12 cellular contexts compared by ENCODE assay signal in genomic region chr6:111478064-111478476, GRCh38. TPM values are rescaled to one million over a fixed set of nuclear protein-coding genes. Genes with fewer than 3 reads are reported as not detected.
DNase-seq lines count a peak whose midpoint lies in the region; ATAC-seq, FAIRE-seq and TF ChIP-seq lines count a peak whose summit lies in the region.
"Had no signal": no experiment of that assay in that cellular context is flagged by ENCODE, and none has a peak within 500 bp of the region (broad histone marks: within the 10 kb centered on the region; RNA-seq: fewer than 3 reads in every experiment).

No MANE protein-coding gene starts in this region.

- peaks cover 98% of the 10 kb centered on the region for H3K79me2 ChIP-seq in GM12878 (ENCODE audit: control insufficient read depth, insufficient read depth, low read length)
- H3K79me2 ChIP-seq in mesendoderm (ENCODE audit: control insufficient read depth, insufficient read depth, low read length): peaks cover 3% of the 10 kb centered on the region

- TF ChIP-seq RAD21 in GM12878 (IDR thresholded peaks at IDR 0.05; ENCODE audit: insufficient read depth, low read depth, low read length): no peak

- ATAC-seq in GM12878: peak; percentile 7; the same call in 1 of the 3 replicates
- no peak for ATAC-seq in mucosa of descending colon
- ATAC-seq: activated CD4-positive, CD25-positive, alpha-beta regulatory T cell treated with anti-CD3 and anti-CD28 coated beads, Interleukin-2, amount 50 U/mL, for 24 hours had no signal

- no peaks in the 10 kb centered on the region for H3K9me3 ChIP-seq in GM12878 (replicated peaks; ENCODE audit: control insufficient read depth, insufficient read depth, low read length)
- no peaks in the 10 kb centered on the region for H3K9me3 ChIP-seq in mucosa of descending colon

- TF ChIP-seq EP300 in GM12878 (IDR thresholded peaks at IDR 0.05; ENCODE audit: borderline replicate concordance in 1 of 2, control insufficient read depth in 1 of 2, low read depth in 2 of 2, low read length in 2 of 2): no peak

- peak overlapping the region; percentile 85 for H2BK15ac ChIP-seq in mesendoderm (replicated peaks; ENCODE audit: low read depth)

- FAIRE-seq in GM12878 (lab: Jason Lieb, UNC): no peak

- H3K4ac ChIP-seq in mesendoderm (ENCODE audit: low read depth, low read length): no peak overlapping the region

- H3K36me3 Mint-ChIP-seq in Calu3 (ENCODE audit: insufficient read depth, unreplicated experiment) (peaks cover 19% of the 10 kb centered on the region), progenitor cell of endocrine pancreas (ENCODE audit: insufficient read depth) (no peaks in the 10 kb centered on the region)

- no peaks in the 10 kb centered on the region for H4K20me1 ChIP-seq in GM12878 (ENCODE audit: control insufficient read depth, insufficient read depth)

- H3K27me3 ChIP-seq in GM12878 (replicated peaks in 1 of 2; ENCODE audit: control insufficient read depth in 2 of 2, insufficient read depth in 2 of 2, low read length in 1 of 2) (no peaks in the 10 kb centered on the region), mesendoderm (ENCODE audit: insufficient read depth, low read length, poor library complexity) (peaks cover 2% of the 10 kb centered on the region)

- no peak overlapping the region for H4K5ac ChIP-seq in mesendoderm (ENCODE audit: low read length)

- H3K4me2 ChIP-seq in GM12878 (ENCODE audit: control insufficient read depth, insufficient read depth): peak overlapping the region; percentile 52; the same call in 1 of the 2 replicates
- H3K4me2 ChIP-seq in mesendoderm (ENCODE audit: low read length): no peak overlapping the region

- H2AFZ ChIP-seq in GM12878 (ENCODE audit: control insufficient read depth, low read depth, low read length): no peak overlapping the region

- intact Hi-C loops in Calu3 (cut with micrococcal nuclease; ENCODE audit: unreplicated experiment): loop anchor here (2.0 to 5.0 kb wide), 2 partner anchors 51 to 121 kb away; no protein-coding TSS in a partner anchor
- intact Hi-C loops in GM12878 (cut with micrococcal nuclease; ENCODE audit: unreplicated experiment): loop anchor here (5.0 kb wide), 3 partner anchors 51 to 111 kb away; no protein-coding TSS in a partner anchor
- intact Hi-C loops in mucosa of descending colon (cut with DNase I, micrococcal nuclease): loop anchor here in 1 of 2 donors (10.0 kb wide), 1 partner anchor 223 kb away; a partner anchor contains a TSS

- H3K4me1 ChIP-seq in GM12878 (ENCODE audit: control insufficient read depth, insufficient read depth, low read length) (peaks cover 12% of the 10 kb centered on the region; the same call in 1 of the 2 replicates), mesendoderm (ENCODE audit: control insufficient read depth, low read depth, low read length) (peaks cover 12% of the 10 kb centered on the region), mucosa of descending colon (ENCODE audit: low read depth) (peaks cover 7% of the 10 kb centered on the region)

- 49% methylated on average over 3 of the region's 3 CpGs for WGBS in GM12878 (ENCODE audit: insufficient coverage, insufficient replicate concordance, low lambda C conversion rate, missing lambda C conversion rate)
- WGBS in mesendoderm (ENCODE audit: extremely low coverage, insufficient coverage, low lambda C conversion rate): no CpG with 5 or more reads among the region's 3 CpGs

- H2AK5ac ChIP-seq in mesendoderm (ENCODE audit: low read length): no peak overlapping the region

- no peak overlapping the region for H3K27ac ChIP-seq in GM12878 (ENCODE audit: control insufficient read depth, insufficient read depth)
- no peak overlapping the region for H3K27ac ChIP-seq in mesendoderm (ENCODE audit: low read depth, low read length)

- H3K9ac ChIP-seq in GM12878 (ENCODE audit: control insufficient read depth, insufficient read depth, low read length) (no peak overlapping the region), mesendoderm (ENCODE audit: low read length) (no peak overlapping the region)

- H2BK120ac ChIP-seq in mesendoderm (ENCODE audit: low read depth, low read length): no peak overlapping the region

- peaks cover 4% of the 10 kb centered on the region for H3K79me1 ChIP-seq in mesendoderm (ENCODE audit: low read length)

- H3K9me3 Mint-ChIP-seq in Calu3 (ENCODE audit: low read depth, unreplicated experiment): no peaks in the 10 kb centered on the region
- H3K9me3 Mint-ChIP-seq in progenitor cell of endocrine pancreas (ENCODE audit: low read depth): no peaks in the 10 kb centered on the region
- H3K9me3 Mint-ChIP-seq: activated naive CD8-positive, alpha-beta T cell treated with anti-CD3 and anti-CD28 coated beads, Interleukin-2, amount 10 ng/mL, durations not matched to agents 7 days and 5 days had no signal

- no peak overlapping the region for H4K8ac ChIP-seq in mesendoderm (ENCODE audit: low read depth, low read length)

- peak overlapping the region; percentile 24; the same call in 1 of the 2 replicates for H3K4me3 ChIP-seq in GM12878
- H3K4me3 ChIP-seq in mesendoderm (ENCODE audit: low read length): no peak overlapping the region
- no peak overlapping the region for H3K4me3 ChIP-seq in mucosa of descending colon

- no peak overlapping the region for H2BK5ac ChIP-seq in mesendoderm (ENCODE audit: low read length)

- POLR2A ChIA-PET in GM12878 (lab: Charles Lee): interaction anchor here (0.8 to 2.0 kb wide), 20 partner anchors 9 to 467 kb away, joined by 3 to 52 read pairs (median 4); partner anchors contain the start of gene TRAF3IP2

- H3K4me3 Mint-ChIP-seq in Calu3 (ENCODE audit: low read depth, unreplicated experiment): peak overlapping the region; percentile 11
- H3K4me3 Mint-ChIP-seq in progenitor cell of endocrine pancreas (ENCODE audit: low read depth): no peak overlapping the region
- H3K4me3 Mint-ChIP-seq: activated naive CD8-positive, alpha-beta T cell treated with anti-CD3 and anti-CD28 coated beads, Interleukin-2, amount 10 ng/mL, durations not matched to agents 7 days and 5 days had no signal

- peaks cover 24% of the 10 kb centered on the region for H3K4me1 Mint-ChIP-seq in Calu3 (ENCODE audit: low read depth, unreplicated experiment)
- H3K4me1 Mint-ChIP-seq in progenitor cell of endocrine pancreas (ENCODE audit: low read depth): peaks cover 36% of the 10 kb centered on the region

- BruUV-seq in Calu3 (replicated peaks; lab: Mats Ljungman, UMichigan): no TSS peak
- no TSS peak for BruUV-seq in GM12878 (replicated peaks; lab: Mats Ljungman, UMichigan)

- no peak overlapping the region for H3K56ac ChIP-seq in mesendoderm (ENCODE audit: low read length)

- RAD21 ChIA-PET in GM12878 (lab: Charles Lee; ENCODE audit: unreplicated experiment): interaction anchor here (0.6 to 3.1 kb wide), 69 partner anchors 9 to 565 kb away, joined by 3 to 263 read pairs (median 4); partner anchors contain the start of gene TRAF3IP2

- H3K36me3 ChIP-seq in GM12878 (ENCODE audit: control insufficient read depth in 2 of 2, insufficient read depth in 2 of 2, low read length in 1 of 2) (no peaks in the 10 kb centered on the region; a peak in 1 of 4 replicates), mesendoderm (ENCODE audit: control insufficient read depth, insufficient read depth, low read length) (no peaks in the 10 kb centered on the region), mucosa of descending colon (ENCODE audit: low read depth) (no peaks in the 10 kb centered on the region)

- DNase-seq in Calu3: no peak
- peak; percentile 6 for DNase-seq in MV-4-11 (lab: John Stamatoyannopoulos, UW)
- no peak for DNase-seq in GM12878 (ENCODE audit: low read depth, low spot score)
- DNase-seq in mesendoderm: peak; percentile 65
- DNase-seq in HPDE6-E6E7 (ENCODE audit: extremely low spot score): no peak
- no peak for DNase-seq in mucosa of descending colon
- DNase-seq in progenitor cell of endocrine pancreas (ENCODE audit: low spot score, unreplicated experiment): no peak
- DNase-seq in DMS153 (lab: John Stamatoyannopoulos, UW): no peak
- DNase-seq: activated naive CD8-positive, alpha-beta T cell treated with anti-CD3 and anti-CD28 coated beads, Interleukin-2, amount 10 ng/mL, durations not matched to agents 7 days and 5 days; NCI-H510A treated with DMSO at 0.1 percent for 48 hours; stimulated activated CD4-positive, alpha-beta T cell treated with anti-CD3 and anti-CD28 coated beads, Interleukin-2, amount 100 ng/mL, for 24 hours had no signal

- TF ChIP-seq CTCF in Calu3 (IDR thresholded peaks at IDR 0.05; ENCODE audit: unreplicated experiment): no peak
- no peak for TF ChIP-seq CTCF in GM12878 (IDR thresholded peaks at IDR 0.05 in 2 of 3, conservative IDR thresholded peaks at IDR 0.05 in 1 of 3; ENCODE audit: control insufficient read depth in 2 of 3, extremely low read depth in 1 of 3, insufficient read depth in 1 of 3, low read depth in 3 of 3, low read length in 3 of 3)
- no peak for TF ChIP-seq CTCF in mucosa of descending colon (IDR thresholded peaks at IDR 0.05)
- no peak for TF ChIP-seq CTCF in progenitor cell of endocrine pancreas (IDR thresholded peaks at IDR 0.05; ENCODE audit: unreplicated experiment)

- CTCF ChIA-PET in Calu3 (lab: Charles Lee) (interaction anchor here (1.0 to 1.4 kb wide), 4 partner anchors 51 to 219 kb away, joined by 3 to 22 read pairs (median 4); a partner anchor contains a TSS), GM12878 (lab: Yijun Ruan, JAX) (interaction anchor here (0.7 to 3.1 kb wide), 59 partner anchors 12 to 572 kb away, joined by 3 to 215 read pairs (median 6); partner anchors contain the start of gene TRAF3IP2)

- H3K23ac ChIP-seq in mesendoderm (ENCODE audit: low read length): no peak overlapping the region

- H3K27ac Mint-ChIP-seq in Calu3 (ENCODE audit: unreplicated experiment): peak overlapping the region; percentile 77
- H3K27ac Mint-ChIP-seq in progenitor cell of endocrine pancreas: no peak overlapping the region

- TF ChIP-seq POLR2A in GM12878 (IDR thresholded peaks at IDR 0.05; ENCODE audit: low read depth, low read length): no peak

- H3K27me3 Mint-ChIP-seq in Calu3 (ENCODE audit: unreplicated experiment) (no peaks in the 10 kb centered on the region), progenitor cell of endocrine pancreas (no peaks in the 10 kb centered on the region)
- H3K27me3 Mint-ChIP-seq: activated naive CD8-positive, alpha-beta T cell treated with anti-CD3 and anti-CD28 coated beads, Interleukin-2, amount 10 ng/mL, durations not matched to agents 7 days and 5 days had no signal

- SMC1A ChIA-PET in GM12878 (lab: Charles Lee; ENCODE audit: uncharacterized antibody, unreplicated experiment): interaction anchor here (0.6 to 3.1 kb wide), 78 partner anchors 9 to 565 kb away, joined by 3 to 153 read pairs (median 5); partner anchors contain the start of genes RPF2 and TRAF3IP2

- no peak overlapping the region for H3K18ac ChIP-seq in mesendoderm (ENCODE audit: low read length)

- in situ Hi-C loops in GM12878 (cut with MboI): loop anchor here (5.0 kb wide), 1 partner anchor 216 kb away; no protein-coding TSS in a partner anchor

RNA-seq across cellular contexts. Expression of gene REV3L, which starts 4.9 kb away (rescaled TPM):
- total RNA-seq in Calu3 (2022) (17.2 and 19.0 TPM in 2 replicates), GM12878 (2014; rRNA removed) (24.9 and 32.5 TPM in 2 replicates), GM12878 (2014; rRNA removed; fragmentation: Illumina TruSeq; extraction: Trizol) (29.3 and 30.1 TPM in 2 replicates), GM12878 (2021) (18.9 and 20.4 TPM in 2 replicates), mucosa of descending colon (10 to 100 TPM; 17.7 to 56.4 (median 20.7) TPM), progenitor cell of endocrine pancreas (40.0 and 40.5 TPM in 2 replicates)
- total RNA-seq in GM12878 (2013; cell fraction: nucleolus; rRNA removed): 133 and 149 TPM in 2 replicates
- polyA plus RNA-seq in GM12878 (2011; ENCODE audit: low read depth): 6.9 TPM
- polyA plus RNA-seq in GM12878 (2011; rRNA removed) (33.6 and 46.9 TPM in 2 replicates), GM12878 (2014; fragmentation: Illumina TruSeq; extraction: Trizol) (22.2 and 24.2 TPM in 2 replicates), GM12878 (2014; fragmentation: Nextera tagmentation; extraction: Ambion mirVana) (1 to 10 TPM; 7.6 to 8.6 TPM), GM12878 (2014; rRNA removed) (13.6 and 17.9 TPM in 2 replicates), GM12878 (2016; fragmentation: Nextera tagmentation; extraction: Ambion mirVana) (10 to 100 TPM; 20.9 to 22.5 TPM)
- 12.9 and 13.8 TPM in 2 replicates for polyA plus RNA-seq in GM12878 (2011; cell fraction: cytosol; rRNA removed)
- polyA plus RNA-seq in GM12878 (2011; cell fraction: nucleus; rRNA removed): 24.7 and 30.4 TPM in 2 replicates
- 8.3 and 11.5 TPM in 2 replicates for polyA plus RNA-seq in GM12878 (2012)
- polyA minus RNA-seq in GM12878 (2011; rRNA and poly(A)+ RNA removed): 43.9 and 57.9 TPM in 2 replicates
- 21.4 and 26.6 TPM in 2 replicates for polyA minus RNA-seq in GM12878 (2011; cell fraction: cytosol; rRNA and poly(A)+ RNA removed)
- polyA minus RNA-seq in GM12878 (2011; cell fraction: nucleus; rRNA and poly(A)+ RNA removed): 42.3 and 68.2 TPM in 2 replicates
- 3.5 TPM for polyA plus RNA-seq in mesendoderm (2013, experiment 1 of 2)
- polyA plus RNA-seq in mesendoderm (2013, experiment 2 of 2): 2.2 TPM

Comparison
In these comparisons a context has a peak if more than half of its experiments do, and no peak if none do; other contexts are left out.
1. DNase-seq: peak in MV-4-11 (single experiment) and mesendoderm (single experiment); none in Calu3 (single experiment), GM12878 (single experiment), HPDE6-E6E7 (single experiment), mucosa of descending colon (0 of 3), progenitor cell of endocrine pancreas (single experiment) and DMS153 (single experiment).